25 cellular contexts compared by ENCODE assay signal in genomic region chr6:110188791-110189190, GRCh38. TPM values are rescaled to one million over a fixed set of nuclear protein-coding genes. Genes with fewer than 3 reads are reported as not detected.
DNase-seq lines count a peak whose midpoint lies in the region; ATAC-seq, FAIRE-seq and TF ChIP-seq lines count a peak whose summit lies in the region.
"Had no signal": no experiment of that assay in that cellular context is flagged by ENCODE, and none has a peak within 500 bp of the region (broad histone marks: within the 10 kb centered on the region; RNA-seq: fewer than 3 reads in every experiment).

No MANE protein-coding gene starts in this region.

- peak; percentile 22; the same call in 1 of the 2 replicates for ATAC-seq in PC-3
- no peak for ATAC-seq in GM18505 (IDR thresholded peaks at IDR 0.05; ENCODE audit: unreplicated experiment)
- ATAC-seq: activated T-helper 17 cell treated with anti-CD3 and anti-CD28 coated beads, Interleukin-2, amount 50 U/mL, for 72 hours; gastrocnemius medialis; Right ventricle myocardium inferior had no signal

- in situ Hi-C loops in GM13976 (cut with MboI; ENCODE audit: low sequenced_read_pairs, unreplicated experiment) = no loop called here

- TF ChIP-seq CTCF in PC-3 (conservative IDR thresholded peaks at IDR 0.05; ENCODE audit: low read depth, low read length) (no peak), bronchial epithelial cell (IDR thresholded peaks at IDR 0.05; ENCODE audit: insufficient read depth, low read length, severe bottlenecking) (no peak), GM13976 (IDR thresholded peaks at IDR 0.05; ENCODE audit: borderline replicate concordance, control extremely low read depth, extremely low read depth, insufficient read depth, missing control alignments) (no peak), Peyer's patch (IDR thresholded peaks at IDR 0.05) (no peak)

- CTCF ChIA-PET in PC-3 (lab: Charles Lee) = no interaction called here

- FAIRE-seq in bronchial epithelial cell (lab: Jason Lieb, UNC) = no peak

- H3K79me2 ChIP-seq in PC-3 (ENCODE audit: low read length) = peaks cover 76% of the 10 kb centered on the region

- no peak for TF ChIP-seq POLR2A in GM18505 (IDR thresholded peaks at IDR 0.05; ENCODE audit: borderline replicate concordance, extremely low read depth, insufficient read depth, insufficient read length)
- TF ChIP-seq POLR2A in Peyer's patch (IDR thresholded peaks at IDR 0.05) = no peak

- H3K4me2 ChIP-seq in PC-3 (ENCODE audit: low read length) = no peak overlapping the region

- H3K4me3 ChIP-seq in PC-3 (ENCODE audit: low read length) = no peak overlapping the region
- H3K4me3 ChIP-seq in bronchial epithelial cell (ENCODE audit: low read depth, low read length) = no peak overlapping the region
- H3K4me3 ChIP-seq in Peyer's patch = no peak overlapping the region
- H3K4me3 ChIP-seq: gastrocnemius medialis, prostate gland, skin epidermis, transverse colon had no signal

- H3K9me3 ChIP-seq in PC-3 (ENCODE audit: low read length) (no peaks in the 10 kb centered on the region), Peyer's patch (no peaks in the 10 kb centered on the region)
- H3K9me3 ChIP-seq: gastrocnemius medialis, prostate gland, transverse colon had no signal

- no TSS peak for BruUV-seq in PC-3 (replicated peaks; lab: Mats Ljungman, UMichigan)

- no peaks in the 10 kb centered on the region for H3K27me3 ChIP-seq in PC-3 (ENCODE audit: low read length)
- H3K27me3 ChIP-seq in bronchial epithelial cell (ENCODE audit: control insufficient read depth, insufficient read depth, low read length) = no peaks in the 10 kb centered on the region
- no peaks in the 10 kb centered on the region for H3K27me3 ChIP-seq in Peyer's patch
- H3K27me3 ChIP-seq: gastrocnemius medialis, transverse colon had no signal

- H3K9ac ChIP-seq in PC-3 (ENCODE audit: low read length) = no peak overlapping the region

- H3K36me3 ChIP-seq in PC-3 (ENCODE audit: low read depth, low read length) = peaks cover 3% of the 10 kb centered on the region; the same call in 1 of the 2 replicates
- no peaks in the 10 kb centered on the region for H3K36me3 ChIP-seq in bronchial epithelial cell (ENCODE audit: control insufficient read depth, insufficient read depth, low read length)
- H3K36me3 ChIP-seq in Peyer's patch = peaks cover 0 to 8% (median 0%) of the 10 kb centered on the region in 3 donors
- H3K36me3 ChIP-seq: prostate gland had no signal

- H4K20me1 ChIP-seq in PC-3 (ENCODE audit: low read length) = no peaks in the 10 kb centered on the region

- H2AFZ ChIP-seq in PC-3 (ENCODE audit: low read length) = no peak overlapping the region

- no peaks in the 10 kb centered on the region for H3F3A ChIP-seq in PC-3 (ENCODE audit: low read length, unreplicated experiment)

- H3K27ac ChIP-seq in PC-3 (ENCODE audit: low read length) (no peak overlapping the region), Peyer's patch (no peak overlapping the region)
- H3K27ac ChIP-seq: gastrocnemius medialis, prostate gland, skin epidermis, transverse colon had no signal

- H3K4me1 ChIP-seq in PC-3 (ENCODE audit: insufficient read depth, low read length) (no peaks in the 10 kb centered on the region), Peyer's patch (peaks cover 0 to 6% (median 0%) of the 10 kb centered on the region in 4 donors)
- H3K4me1 ChIP-seq: prostate gland had no signal

- POLR2A ChIA-PET in PC-3 (lab: Charles Lee; ENCODE audit: unreplicated experiment) = no interaction called here

- DNase-seq in EH (ENCODE audit: low read depth) = peak; percentile 26
- DNase-seq in PC-3 = peak; percentile 4
- peak; percentile 67 for DNase-seq in bronchial epithelial cell (ENCODE audit: low read depth)
- peak; percentile 48 for DNase-seq in kidney glomerular epithelial cell (lab: John Stamatoyannopoulos, UW)
- DNase-seq in GM13976 (ENCODE audit: low spot score) = no peak
- DNase-seq in GM03348 (ENCODE audit: low spot score) = no peak
- no peak for DNase-seq in Peyer's patch
- DNase-seq: activated CD4-positive, alpha-beta memory T cell treated with anti-CD3 and anti-CD28 coated beads for 36 hours; activated CD8-positive, alpha-beta memory T cell treated with anti-CD3 and anti-CD28 coated beads, Interleukin-2, amount 50 U/mL, for 48 hours; activated naive CD8-positive, alpha-beta T cell treated with anti-CD3 and anti-CD28 coated beads, Interleukin-2, amount 10 ng/mL, durations not matched to agents 7 days and 5 days; erythroblast; gastrocnemius medialis; hypothalamus; islet precursor cell; KG1; NCI-H1694 treated with DMSO at 0.1 percent for 48 hours; NCI-H526 treated with DMSO at 0.1 percent for 48 hours; stimulated activated CD4-positive, alpha-beta T cell treated with anti-CD3 and anti-CD28 coated beads, Interleukin-1b, Interleukin-23, amount 100 ng/mL, for 48 hours; SW 1271; transverse colon had no signal

- intact Hi-C loops in PC-3 (cut with micrococcal nuclease) = no loop called here

- no peaks in the 10 kb centered on the region for H3K9me2 ChIP-seq in PC-3 (replicated peaks; ENCODE audit: low read length)

RNA-seq across cellular contexts. Expression of gene CDC40, which starts 8.6 kb away (rescaled TPM):
- total RNA-seq in PC-3 (2014; rRNA removed) (7.4 and 8.9 TPM in 2 replicates), bronchial epithelial cell (10.5 and 11.1 TPM in 2 replicates), Peyer's patch (10 to 100 TPM; 12.7 to 29.7 (median 20.5) TPM)

RNA-seq across cellular contexts. Expression of gene WASF1, which starts 9.3 kb away (rescaled TPM):
- total RNA-seq in PC-3 (2014; rRNA removed) = 3.0 and 15.8 TPM in 2 replicates
- 5.4 and 7.1 TPM in 2 replicates for total RNA-seq in bronchial epithelial cell
- 10 to 100 TPM in 1 of 4 donors, 1 to 10 TPM in 3; 1.8 to 14.0 (median 5.9) TPM for total RNA-seq in Peyer's patch

Comparison
In these comparisons a context has a peak if more than half of its experiments do, and no peak if none do; other contexts are left out.
1. DNase-seq: peak in EH (single experiment), PC-3 (single experiment), bronchial epithelial cell (single experiment) and kidney glomerular epithelial cell (single experiment); none in GM13976 (single experiment), GM03348 (single experiment) and Peyer's patch (0 of 3).